ENCODE assay signal across 18 cellular contexts in genomic region chr1:60088620-60089155, GRCh38. TPM values are rescaled to one million over a fixed set of nuclear protein-coding genes. Genes with fewer than 3 reads are reported as not detected.
DNase-seq lines count a peak whose midpoint lies in the region; ATAC-seq and TF ChIP-seq lines count a peak whose summit lies in the region.
"Had no signal": no experiment of that assay in that cellular context is flagged by ENCODE, and none has a peak within 500 bp of the region (broad histone marks: within the 10 kb centered on the region; RNA-seq: fewer than 3 reads in every experiment).

No MANE protein-coding gene starts in this region.

- H3K4me1 ChIP-seq in OCI-LY3 (ENCODE audit: low read length) = no peaks in the 10 kb centered on the region
- H3K4me1 ChIP-seq: A549 had no signal

- TF ChIP-seq CTCF in OCI-LY3 (IDR thresholded peaks at IDR 0.05; ENCODE audit: low read depth, low read length) = peak; percentile 24; the same call in 1 of the 2 replicates
- TF ChIP-seq CTCF in epithelial cell of proximal tubule (conservative IDR thresholded peaks at IDR 0.05; ENCODE audit: low read depth, low read length) = peak; percentile 45
- TF ChIP-seq CTCF in progenitor cell of endocrine pancreas (IDR thresholded peaks at IDR 0.05; ENCODE audit: unreplicated experiment) = peak; percentile 35

- H3K9me3 Mint-ChIP-seq in progenitor cell of endocrine pancreas (ENCODE audit: low read depth) = no peaks in the 10 kb centered on the region
- H3K9me3 Mint-ChIP-seq: activated naive CD8-positive, alpha-beta T cell treated with anti-CD3 and anti-CD28 coated beads, Interleukin-2, amount 10 ng/mL, durations not matched to agents 7 days and 5 days; T-helper 2 cell treated with Interferon-gamma antibody and Interleukin-4, amounts not matched to agents 5 μg/mL and 100 μg/mL, for 36 hours had no signal

- peaks cover 5% of the 10 kb centered on the region for H3K4me1 Mint-ChIP-seq in progenitor cell of endocrine pancreas (ENCODE audit: low read depth)
- H3K4me1 Mint-ChIP-seq: activated naive CD8-positive, alpha-beta T cell treated with anti-CD3 and anti-CD28 coated beads, Interleukin-2, amount 10 ng/mL, durations not matched to agents 7 days and 5 days had no signal

- no peak overlapping the region for H3K4me3 Mint-ChIP-seq in progenitor cell of endocrine pancreas (ENCODE audit: low read depth)
- H3K4me3 Mint-ChIP-seq: activated naive CD8-positive, alpha-beta T cell treated with anti-CD3 and anti-CD28 coated beads, Interleukin-2, amount 10 ng/mL, durations not matched to agents 7 days and 5 days; T-helper 2 cell treated with Interferon-gamma antibody and Interleukin-4, amounts not matched to agents 5 μg/mL and 100 μg/mL, for 36 hours had no signal

- H3K27me3 Mint-ChIP-seq in progenitor cell of endocrine pancreas = no peaks in the 10 kb centered on the region

- no peaks in the 10 kb centered on the region for H4K20me1 ChIP-seq in OCI-LY3 (ENCODE audit: insufficient read depth, low read length)

- H3K4me3 ChIP-seq in OCI-LY3 (ENCODE audit: low read length) (no peak overlapping the region), epithelial cell of proximal tubule (ENCODE audit: low read depth, low read length) (no peak overlapping the region)
- H3K4me3 ChIP-seq: A549 had no signal

- H2AFZ ChIP-seq in OCI-LY3 (ENCODE audit: low read depth, low read length) = no peak overlapping the region

- H3K36me3 ChIP-seq in OCI-LY3 (replicated peaks; ENCODE audit: low read depth, low read length) = no peaks in the 10 kb centered on the region

- H3K36me3 Mint-ChIP-seq in progenitor cell of endocrine pancreas (ENCODE audit: insufficient read depth) = no peaks in the 10 kb centered on the region
- H3K36me3 Mint-ChIP-seq: activated naive CD8-positive, alpha-beta T cell treated with anti-CD3 and anti-CD28 coated beads, Interleukin-2, amount 10 ng/mL, durations not matched to agents 7 days and 5 days had no signal

- H3K4me2 ChIP-seq in OCI-LY3 (ENCODE audit: low read length) = no peak overlapping the region
- H3K4me2 ChIP-seq: A549 had no signal

- no peaks in the 10 kb centered on the region for H3K27me3 ChIP-seq in OCI-LY3 (ENCODE audit: low read depth, low read length)

- DNase-seq in NCI-H146 treated with DMSO at 0.1 percent for 48 hours (lab: John Stamatoyannopoulos, UW; ENCODE audit: unreplicated experiment) (peak; percentile 15), NCI-H146 (lab: John Stamatoyannopoulos, UW) (no peak), epithelial cell of proximal tubule (ENCODE audit: low read depth) (no peak), progenitor cell of endocrine pancreas (ENCODE audit: low spot score, unreplicated experiment) (no peak)
- DNase-seq: activated naive CD8-positive, alpha-beta T cell treated with anti-CD3 and anti-CD28 coated beads, Interleukin-2, amount 10 ng/mL, durations not matched to agents 7 days and 5 days; IMR-90; NCI-H2029 treated with DMSO at 0.1 percent for 48 hours had no signal

- ATAC-seq in HG03354 (IDR thresholded peaks at IDR 0.05; ENCODE audit: poor library complexity, severe bottlenecking, unreplicated experiment) (no peak), GM18517 (IDR thresholded peaks at IDR 0.05; ENCODE audit: unreplicated experiment) (no peak), HG02763 (IDR thresholded peaks at IDR 0.05; ENCODE audit: unreplicated experiment) (no peak)
- ATAC-seq: A549, left lobe of liver, Panc1 had no signal

- H3K27ac ChIP-seq in OCI-LY3 (ENCODE audit: low read length) = no peak overlapping the region
- H3K27ac ChIP-seq: A549 had no signal

- no peaks in the 10 kb centered on the region for H3K9me3 ChIP-seq in OCI-LY3 (ENCODE audit: insufficient read depth, low read length)
- H3K9me3 ChIP-seq: A549 had no signal

- no peak overlapping the region for H3K9ac ChIP-seq in OCI-LY3 (ENCODE audit: low read length)

- H3K27ac Mint-ChIP-seq in progenitor cell of endocrine pancreas = no peak overlapping the region
- H3K27ac Mint-ChIP-seq: activated naive CD8-positive, alpha-beta T cell treated with anti-CD3 and anti-CD28 coated beads, Interleukin-2, amount 10 ng/mL, durations not matched to agents 7 days and 5 days; T-helper 2 cell treated with Interferon-gamma antibody and Interleukin-4, amounts not matched to agents 5 μg/mL and 100 μg/mL, for 36 hours had no signal

- H3K79me2 ChIP-seq in OCI-LY3 (ENCODE audit: low read length) = no peaks in the 10 kb centered on the region

RNA-seq across cellular contexts. Expression of gene C1orf87, which starts 15.1 kb away (rescaled TPM):
- total RNA-seq in epithelial cell of proximal tubule = 0.17 TPM in 1 of 2 replicates, not detected in the other
- total RNA-seq in progenitor cell of endocrine pancreas = not detected in 2 replicates
- total RNA-seq: activated CD8-positive, alpha-beta memory T cell treated with anti-CD3 and anti-CD28 coated beads for 36 hours; activated naive CD8-positive, alpha-beta T cell treated with anti-CD3 and anti-CD28 coated beads, Interleukin-2, amount 10 ng/mL, durations not matched to agents 7 days and 5 days; Daoy; dermis microvascular lymphatic vessel endothelial cell; IMR-90; left lobe of liver had no signal
